Comparison of ENCODE assay signal across 3 cellular contexts in the genomic region with DNA sequence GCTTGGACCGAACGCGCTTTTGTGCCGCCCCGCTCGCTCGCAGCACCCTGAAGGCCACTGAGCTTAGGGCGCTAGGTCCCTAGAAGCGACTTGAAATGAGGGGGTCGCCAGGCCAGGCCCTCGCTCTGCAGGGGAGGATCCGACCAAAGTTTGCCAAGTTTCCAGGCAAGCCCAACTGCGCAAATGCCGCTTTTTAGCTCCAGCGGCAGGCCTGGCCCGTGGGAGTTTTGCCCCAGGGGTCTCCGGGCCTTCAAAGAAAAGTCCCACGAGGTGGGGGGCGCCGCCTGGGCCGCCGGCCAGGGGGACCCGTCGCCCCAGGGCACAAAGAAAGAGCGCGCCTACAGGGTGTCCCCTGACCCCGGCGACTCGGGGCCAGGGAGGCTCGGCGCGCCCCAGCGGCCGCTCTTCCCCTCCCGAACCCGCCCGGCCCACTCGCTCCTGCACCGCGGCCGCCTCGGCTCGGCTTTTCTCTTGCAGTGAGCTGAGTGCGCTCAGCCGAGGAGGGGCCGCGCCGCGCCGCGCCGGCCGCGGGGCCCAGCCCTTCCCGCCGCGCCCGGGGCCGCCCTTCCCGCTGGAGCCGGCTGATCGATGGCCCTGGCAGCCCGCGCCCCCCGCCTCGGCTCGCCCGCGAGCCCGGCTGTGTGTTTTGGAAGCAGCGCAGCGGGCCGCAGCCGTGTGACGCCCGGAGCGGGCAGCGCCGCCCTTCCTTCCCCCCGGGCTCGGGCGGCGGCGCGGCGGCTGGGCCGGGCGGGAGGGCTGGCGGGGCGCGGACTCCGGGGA.
TF ChIP-seq lines count a peak whose summit lies in the region.

No MANE protein-coding gene starts in this region.

TF ChIP-seq in WTC11, 78 proteins besides CTCF, POLR2A, EP300 and RAD21 (continued from another document):
- TF ChIP-seq KAT7 (CRISPR knock-in tag; IDR thresholded peaks at IDR 0.05; ENCODE audit: borderline replicate concordance) (0 out of 2 replicates have a peak, but pooled peaks have one; percentile 69), ZNF423 (CRISPR knock-in tag; IDR thresholded peaks at IDR 0.05) (peak; percentile 26; the same call in 1 of the 2 replicates)

TF ChIP-seq in endothelial cell of umbilical vein, 7 proteins besides CTCF, POLR2A, EP300 and RAD21:
- TF ChIP-seq JUN (IDR thresholded peaks at IDR 0.05; ENCODE audit: borderline replicate concordance, insufficient read depth, insufficient read length, low read depth) (no peak), FOS (IDR thresholded peaks at IDR 0.05; ENCODE audit: borderline replicate concordance, insufficient read depth, low read length) (no peak), EZH2 (IDR thresholded peaks at IDR 0.05; ENCODE audit: borderline replicate concordance, low read depth, low read length, severe bottlenecking) (no peak), MYC (IDR thresholded peaks at IDR 0.05; ENCODE audit: low read depth, low read length) (no peak)
- TF ChIP-seq, protein P1, sequence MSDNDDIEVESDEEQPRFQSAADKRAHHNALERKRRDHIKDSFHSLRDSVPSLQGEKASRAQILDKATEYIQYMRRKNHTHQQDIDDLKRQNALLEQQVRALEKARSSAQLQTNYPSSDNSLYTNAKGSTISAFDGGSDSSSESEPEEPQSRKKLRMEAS (IDR thresholded peaks at IDR 0.05; ENCODE audit: insufficient read depth, insufficient read length) = no peak

TF ChIP-seq in neural cell, 6 proteins besides CTCF, POLR2A, EP300 and RAD21 (continued from another document):
- TF ChIP-seq POLR2AphosphoS5 (IDR thresholded peaks at IDR 0.05) (peak; percentile 21), SMC3 (conservative IDR thresholded peaks at IDR 0.05; ENCODE audit: poor library complexity) (no peak), MXI1 (conservative IDR thresholded peaks at IDR 0.05; ENCODE audit: poor library complexity, severe bottlenecking) (no peak), EZH2 (IDR thresholded peaks at IDR 0.05; ENCODE audit: borderline replicate concordance, insufficient read depth, low read length, poor library complexity, severe bottlenecking) (no peak)
- TF ChIP-seq, protein P2, sequence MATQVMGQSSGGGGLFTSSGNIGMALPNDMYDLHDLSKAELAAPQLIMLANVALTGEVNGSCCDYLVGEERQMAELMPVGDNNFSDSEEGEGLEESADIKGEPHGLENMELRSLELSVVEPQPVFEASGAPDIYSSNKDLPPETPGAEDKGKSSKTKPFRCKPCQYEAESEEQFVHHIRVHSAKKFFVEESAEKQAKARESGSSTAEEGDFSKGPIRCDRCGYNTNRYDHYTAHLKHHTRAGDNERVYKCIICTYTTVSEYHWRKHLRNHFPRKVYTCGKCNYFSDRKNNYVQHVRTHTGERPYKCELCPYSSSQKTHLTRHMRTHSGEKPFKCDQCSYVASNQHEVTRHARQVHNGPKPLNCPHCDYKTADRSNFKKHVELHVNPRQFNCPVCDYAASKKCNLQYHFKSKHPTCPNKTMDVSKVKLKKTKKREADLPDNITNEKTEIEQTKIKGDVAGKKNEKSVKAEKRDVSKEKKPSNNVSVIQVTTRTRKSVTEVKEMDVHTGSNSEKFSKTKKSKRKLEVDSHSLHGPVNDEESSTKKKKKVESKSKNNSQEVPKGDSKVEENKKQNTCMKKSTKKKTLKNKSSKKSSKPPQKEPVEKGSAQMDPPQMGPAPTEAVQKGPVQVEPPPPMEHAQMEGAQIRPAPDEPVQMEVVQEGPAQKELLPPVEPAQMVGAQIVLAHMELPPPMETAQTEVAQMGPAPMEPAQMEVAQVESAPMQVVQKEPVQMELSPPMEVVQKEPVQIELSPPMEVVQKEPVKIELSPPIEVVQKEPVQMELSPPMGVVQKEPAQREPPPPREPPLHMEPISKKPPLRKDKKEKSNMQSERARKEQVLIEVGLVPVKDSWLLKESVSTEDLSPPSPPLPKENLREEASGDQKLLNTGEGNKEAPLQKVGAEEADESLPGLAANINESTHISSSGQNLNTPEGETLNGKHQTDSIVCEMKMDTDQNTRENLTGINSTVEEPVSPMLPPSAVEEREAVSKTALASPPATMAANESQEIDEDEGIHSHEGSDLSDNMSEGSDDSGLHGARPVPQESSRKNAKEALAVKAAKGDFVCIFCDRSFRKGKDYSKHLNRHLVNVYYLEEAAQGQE (IDR thresholded peaks at IDR 0.05; ENCODE audit: borderline replicate concordance) = no peak
